Comparison of ENCODE assay signal across 8 cellular contexts in genomic region chr3:153163349-153164008, GRCh38. TPM values are rescaled to one million over a fixed set of nuclear protein-coding genes. Genes with fewer than 3 reads are reported as not detected.
DNase-seq lines count a peak whose midpoint lies in the region; ATAC-seq and TF ChIP-seq lines count a peak whose summit lies in the region.

No MANE protein-coding gene starts in this region.

- DNase-seq in ACHN (peak; percentile 37), HCEC 1CT (peak; percentile 58), glomerular visceral epithelial cell (ENCODE audit: extremely low spot score) (peak; percentile 31), skeletal muscle cell (ENCODE audit: low read depth) (no peak), epidermal melanocyte (ENCODE audit: insufficient read length, low spot score) (no peak), GM13976 (ENCODE audit: low spot score) (no peak)
- no peak for DNase-seq in activated CD4-positive, alpha-beta memory T cell treated with anti-CD3 and anti-CD28 coated beads, Interleukin-2, amount 10 ng/mL, durations not matched to agents 7 days and 5 days

- peak overlapping the region; percentile 78 for H3K4me3 ChIP-seq in skeletal muscle cell (ENCODE audit: low read depth, low read length)

- POLR2A ChIA-PET in activated CD4-positive, alpha-beta memory T cell treated with anti-CD3 and anti-CD28 coated beads, Interleukin-2, amount 10 ng/mL, durations not matched to agents 7 days and 5 days (lab: Charles Lee) = interaction anchor here (0.9 to 7.2 kb wide), 12 partner anchors 9 to 605 kb away, joined by 3 to 134 read pairs (median 5); no protein-coding TSS in a partner anchor

- CTCF ChIA-PET in activated CD4-positive, alpha-beta memory T cell treated with anti-CD3 and anti-CD28 coated beads, Interleukin-2, amount 10 ng/mL, durations not matched to agents 7 days and 5 days (lab: Charles Lee) = interaction anchor here (0.7 to 5.2 kb wide), 14 partner anchors 9 to 280 kb away, joined by 3 to 41 read pairs (median 4); no protein-coding TSS in a partner anchor

- peak overlapping the region; percentile 99 for H3K4me3 Mint-ChIP-seq in activated CD4-positive, alpha-beta memory T cell treated with anti-CD3 and anti-CD28 coated beads, Interleukin-2, amount 10 ng/mL, durations not matched to agents 7 days and 5 days

- H3K9me3 Mint-ChIP-seq in activated CD4-positive, alpha-beta memory T cell treated with anti-CD3 and anti-CD28 coated beads, Interleukin-2, amount 10 ng/mL, durations not matched to agents 7 days and 5 days = no peaks in the 10 kb centered on the region

- H3K27ac Mint-ChIP-seq in activated CD4-positive, alpha-beta memory T cell treated with anti-CD3 and anti-CD28 coated beads, Interleukin-2, amount 10 ng/mL, durations not matched to agents 7 days and 5 days = peak overlapping the region; percentile 99

- no peak for ATAC-seq in HG03432 (IDR thresholded peaks at IDR 0.05; ENCODE audit: unreplicated experiment)

- peaks cover 53% of the 10 kb centered on the region for H3K4me1 Mint-ChIP-seq in activated CD4-positive, alpha-beta memory T cell treated with anti-CD3 and anti-CD28 coated beads, Interleukin-2, amount 10 ng/mL, durations not matched to agents 7 days and 5 days

- H3K27me3 Mint-ChIP-seq in activated CD4-positive, alpha-beta memory T cell treated with anti-CD3 and anti-CD28 coated beads, Interleukin-2, amount 10 ng/mL, durations not matched to agents 7 days and 5 days = no peaks in the 10 kb centered on the region

- in situ Hi-C loops in ACHN (cut with HindIII; ENCODE audit: low pct_ligation_motif_present, low pct_unique_long_range_greater_than_20kb, low sequenced_read_pairs) (no loop called here), GM13976 (cut with MboI; ENCODE audit: low sequenced_read_pairs, unreplicated experiment) (loop anchor here (25.0 kb wide), 1 partner anchor 599 kb away; no protein-coding TSS in a partner anchor)

- H3K36me3 Mint-ChIP-seq in activated CD4-positive, alpha-beta memory T cell treated with anti-CD3 and anti-CD28 coated beads, Interleukin-2, amount 10 ng/mL, durations not matched to agents 7 days and 5 days (ENCODE audit: low read depth) = peaks cover 50% of the 10 kb centered on the region

- no peak for TF ChIP-seq CTCF in GM13976 (IDR thresholded peaks at IDR 0.05; ENCODE audit: borderline replicate concordance, control extremely low read depth, extremely low read depth, insufficient read depth, missing control alignments)

RNA-seq across cellular contexts. Expression of gene RAP2B, which starts 1.5 kb away (rescaled TPM):
- 10 to 100 TPM; 37.2 to 37.3 TPM for total RNA-seq in activated CD4-positive, alpha-beta memory T cell treated with anti-CD3 and anti-CD28 coated beads, Interleukin-2, amount 10 ng/mL, durations not matched to agents 7 days and 5 days

Comparison
In these comparisons a context has a peak if more than half of its experiments do, and no peak if none do; other contexts are left out.
1. DNase-seq: peak in ACHN (single experiment), HCEC 1CT (single experiment) and glomerular visceral epithelial cell (single experiment); none in activated CD4-positive, alpha-beta memory T cell treated with anti-CD3 and anti-CD28 coated beads, Interleukin-2, amount 10 ng/mL, durations not matched to agents 7 days and 5 days (single experiment), skeletal muscle cell (single experiment), epidermal melanocyte (single experiment) and GM13976 (single experiment).